Comparison of ENCODE assay signal across 8 cellular contexts in the genomic region with DNA sequence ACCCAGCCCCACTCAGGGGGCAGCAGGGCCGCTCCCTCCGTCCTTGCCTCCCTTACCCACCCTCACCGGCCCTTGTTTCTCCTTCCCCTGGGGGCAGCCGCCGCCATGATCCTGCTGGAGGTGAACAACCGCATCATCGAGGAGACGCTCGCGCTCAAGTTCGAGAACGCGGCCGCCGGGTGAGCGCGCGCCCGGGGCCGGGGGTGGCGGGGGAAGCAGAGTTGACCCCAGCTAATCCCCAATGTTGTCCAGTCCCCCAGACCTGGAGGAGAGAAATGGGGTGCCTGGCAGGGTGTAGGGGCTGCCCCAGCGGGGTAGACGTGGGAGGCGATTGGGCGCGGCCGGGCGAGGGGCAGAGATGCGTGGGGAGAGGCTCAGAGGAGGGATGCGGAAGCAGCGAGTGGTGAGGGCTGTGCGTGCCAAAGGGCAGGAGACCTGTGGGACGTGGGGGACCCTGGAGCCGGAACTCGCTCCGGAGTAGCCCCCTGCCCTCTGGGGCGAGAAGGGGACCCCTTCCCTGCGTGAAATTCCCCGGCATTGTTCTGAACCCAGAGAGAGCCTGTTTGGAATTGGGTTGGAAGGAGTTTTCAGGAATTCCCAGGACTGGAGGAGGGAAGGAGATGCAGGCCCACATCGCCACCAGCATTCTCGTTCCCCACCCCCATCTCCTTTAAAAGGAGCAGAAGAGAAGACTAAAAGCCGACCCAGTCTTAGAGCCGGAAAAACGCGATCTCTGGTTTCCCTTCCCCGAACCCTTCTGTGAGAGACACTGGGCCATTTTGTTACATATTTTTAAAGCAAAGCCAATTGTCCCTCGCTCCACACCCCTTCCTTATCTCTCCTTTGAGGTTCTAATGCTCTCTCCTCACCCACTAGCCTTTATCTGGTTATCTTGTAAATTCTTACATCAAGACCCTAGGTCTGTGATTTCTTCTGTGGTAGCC. TPM values are rescaled to one million over a fixed set of nuclear protein-coding genes. Genes with fewer than 3 reads are reported as not detected.
A peak's percentile ranks its signal among the peaks of the same experiment; 100 is the strongest.
DNase-seq lines count a peak whose midpoint lies in the region; ATAC-seq, FAIRE-seq and TF ChIP-seq lines count a peak whose summit lies in the region.

No MANE protein-coding gene starts in this region.

- FAIRE-seq in astrocyte (lab: Jason Lieb, UNC), result no peak

- peak; percentile 36 for DNase-seq in AG08395 (ENCODE audit: low spot score)
- DNase-seq in T-helper 22 cell (ENCODE audit: low read depth), result peak; percentile 55
- no peak for DNase-seq in astrocyte (ENCODE audit: low read depth)

- H3K9me3 ChIP-seq in astrocyte (ENCODE audit: insufficient read depth, low read depth, low read length) (no peaks in the 10 kb centered on the region), iPS-18a (ENCODE audit: control insufficient read depth, low read depth, low read length) (no peaks in the 10 kb centered on the region)

- no peaks in the 10 kb centered on the region for H3K9me3 Mint-ChIP-seq in astrocyte (ENCODE audit: unreplicated experiment)

- H3K27ac ChIP-seq in astrocyte (ENCODE audit: low read depth, low read length) (peak overlapping the region; percentile 88), iPS-18a (ENCODE audit: low read length) (peak overlapping the region; percentile 34), skin epidermis (peak overlapping the region; percentile 94 to 100 (median 99))

- H3K4me1 Mint-ChIP-seq in astrocyte (ENCODE audit: low read depth, unreplicated experiment), result peaks cover 29% of the 10 kb centered on the region

- ATAC-seq in GM18909 (IDR thresholded peaks at IDR 0.05; ENCODE audit: poor library complexity, unreplicated experiment) (peak; percentile 45), HG03460 (IDR thresholded peaks at IDR 0.05; ENCODE audit: unreplicated experiment) (peak; percentile 33), GM19467 (IDR thresholded peaks at IDR 0.05; ENCODE audit: unreplicated experiment) (no peak)

- peak overlapping the region; percentile 95 for H3K27ac Mint-ChIP-seq in astrocyte (ENCODE audit: unreplicated experiment)

- H3K4me3 Mint-ChIP-seq in astrocyte (ENCODE audit: unreplicated experiment), result peak overlapping the region; percentile 90

- no peaks in the 10 kb centered on the region for H3K27me3 Mint-ChIP-seq in astrocyte (ENCODE audit: low read depth, unreplicated experiment)

- peaks cover 64% of the 10 kb centered on the region for H3K79me2 ChIP-seq in astrocyte (ENCODE audit: insufficient read depth, low read length)

- peak overlapping the region; percentile 94 for H3K9ac ChIP-seq in astrocyte (ENCODE audit: low read length)
- peak overlapping the region; percentile 83 for H3K9ac ChIP-seq in iPS-18a (ENCODE audit: low read length)

- H3K36me3 Mint-ChIP-seq in astrocyte (ENCODE audit: low read depth, unreplicated experiment), result peaks cover 2% of the 10 kb centered on the region

- no peak for TF ChIP-seq CTCF in astrocyte (IDR thresholded peaks at IDR 0.05; ENCODE audit: insufficient read depth, low read depth, low read length)

- H3K4me1 ChIP-seq in astrocyte (ENCODE audit: insufficient read depth, low read length) (peaks cover 35% of the 10 kb centered on the region), iPS-18a (ENCODE audit: control insufficient read depth, low read depth, low read length) (peaks cover 13% of the 10 kb centered on the region)

- peak overlapping the region; percentile 95 for H3K4me2 ChIP-seq in astrocyte (ENCODE audit: low read length)

- H3K36me3 ChIP-seq in astrocyte (ENCODE audit: insufficient read depth, low read length), result peaks cover 15% of the 10 kb centered on the region
- H3K36me3 ChIP-seq in iPS-18a (ENCODE audit: control insufficient read depth, low read depth, low read length), result peaks cover 4% of the 10 kb centered on the region

- H3K27me3 ChIP-seq in astrocyte (ENCODE audit: insufficient read depth, low read length) (no peaks in the 10 kb centered on the region), iPS-18a (ENCODE audit: control insufficient read depth, insufficient read depth, low read length) (no peaks in the 10 kb centered on the region)

- H2AFZ ChIP-seq in astrocyte (ENCODE audit: low read depth, low read length), result peak overlapping the region; percentile 38

- peaks cover 51% of the 10 kb centered on the region for H4K20me1 ChIP-seq in astrocyte (ENCODE audit: insufficient read depth, low read length)

- H3K4me3 ChIP-seq in astrocyte (ENCODE audit: insufficient read depth, low read depth, low read length) (peak overlapping the region; percentile 98), iPS-18a (ENCODE audit: low read length) (peak overlapping the region; percentile 67), skin epidermis (peak overlapping the region; percentile 68 to 99 (median 98))

RNA-seq across cellular contexts. Expression of a gene that starts 0.6 kb away (rescaled TPM):
- 521 and 535 TPM in 2 replicates for total RNA-seq in astrocyte

RNA-seq across cellular contexts. Expression of a gene that starts 43.2 kb away (rescaled TPM):
- total RNA-seq in astrocyte, result 0.55 and 0.70 TPM in 2 replicates

RNA-seq across cellular contexts. Expression of a gene that starts 50.9 kb away (rescaled TPM):
- total RNA-seq in astrocyte, result not detected in 2 replicates

RNA-seq across cellular contexts. Expression of a gene that starts 52.3 kb away (rescaled TPM):
- total RNA-seq in astrocyte, result 78.8 and 87.3 TPM in 2 replicates

RNA-seq across cellular contexts. Expression of a gene that starts 52.7 kb away (rescaled TPM):
- total RNA-seq in astrocyte, result 40.9 and 43.3 TPM in 2 replicates

Comparison
In these comparisons a context has a peak if more than half of its experiments do, and no peak if none do; other contexts are left out.
1. H3K27ac ChIP-seq: peak in every context shown above with its lines; median percentile 99 in skin epidermis; 88 in astrocyte; 34 in iPS-18a.